9 cellular contexts compared by ENCODE assay signal in genomic region chr2:219386532-219387280, GRCh38. TPM values are rescaled to one million over a fixed set of nuclear protein-coding genes. Genes with fewer than 3 reads are reported as not detected.
DNase-seq lines count a peak whose midpoint lies in the region; ATAC-seq and TF ChIP-seq lines count a peak whose summit lies in the region.
"Had no signal": no experiment of that assay in that cellular context is flagged by ENCODE, and none has a peak within 500 bp of the region (broad histone marks: within the 10 kb centered on the region; RNA-seq: fewer than 3 reads in every experiment).

No MANE protein-coding gene starts in this region.

- ATAC-seq in naive B cell (ENCODE audit: low read depth in 2 of 2) = no peak

- H3K27ac Mint-ChIP-seq in chondrocyte (ENCODE audit: unreplicated experiment) (peak overlapping the region; percentile 97), naive B cell (peak overlapping the region; percentile 93 to 99 (median 98))

- no peaks in the 10 kb centered on the region for H3K27me3 Mint-ChIP-seq in chondrocyte (ENCODE audit: low read depth)
- H3K27me3 Mint-ChIP-seq in naive B cell = no peaks in the 10 kb centered on the region

- H3K4me1 Mint-ChIP-seq in chondrocyte (ENCODE audit: low read depth) (peaks cover 14% of the 10 kb centered on the region), naive B cell (peaks cover 11 to 25% (median 23%) of the 10 kb centered on the region in 3 donors)

- peak overlapping the region; percentile 84 for H3K4me3 ChIP-seq in LNCaP clone FGC (ENCODE audit: low read depth, low read length)

- in situ Hi-C loops in ACHN (cut with HindIII; ENCODE audit: low pct_ligation_motif_present, low pct_unique_long_range_greater_than_20kb, low sequenced_read_pairs) = no loop called here

- H3K9me3 Mint-ChIP-seq in chondrocyte (ENCODE audit: low read depth) (no peaks in the 10 kb centered on the region), naive B cell (no peaks in the 10 kb centered on the region)

- DNase-seq in AG20443 (ENCODE audit: low spot score) (peak; percentile 26), LNCaP clone FGC (ENCODE audit: low read depth) (no peak), chondrocyte (ENCODE audit: low spot score) (no peak), naive B cell (no peak), ACHN (no peak), midbrain (lab: John Stamatoyannopoulos, UW) (no peak), T1000 (lab: John Stamatoyannopoulos, UW) (no peak), NCI-H2107 treated with DMSO at 0.1 percent for 48 hours (lab: John Stamatoyannopoulos, UW; ENCODE audit: unreplicated experiment) (no peak)

- no peak for TF ChIP-seq CTCF in LNCaP clone FGC (IDR thresholded peaks at IDR 0.05; ENCODE audit: control insufficient read depth, extremely low read depth, insufficient read depth)
- no peak for TF ChIP-seq CTCF in chondrocyte (IDR thresholded peaks at IDR 0.05)

- H3K4me3 Mint-ChIP-seq in chondrocyte (ENCODE audit: unreplicated experiment) = peak overlapping the region; percentile 91
- peak overlapping the region; percentile 95 to 99 (median 96) for H3K4me3 Mint-ChIP-seq in naive B cell

- H3K36me3 Mint-ChIP-seq in chondrocyte (ENCODE audit: low read depth) = peaks cover 14% of the 10 kb centered on the region
- H3K36me3 Mint-ChIP-seq in naive B cell = peaks cover 10 to 22% of the 10 kb centered on the region in 2 donors

RNA-seq across cellular contexts. Expression of gene DNPEP, which starts 1.0 kb away (rescaled TPM):
- total RNA-seq in chondrocyte = 42.3 to 47.9 TPM (median 43.5 TPM) in 3 replicates
- 10 to 100 TPM; 49.4 to 78.6 (median 56.3) TPM for polyA plus RNA-seq in naive B cell (ENCODE audit: low read depth in 6 of 6)

RNA-seq across cellular contexts. Expression of gene DES, which starts 31.5 kb away (rescaled TPM):
- 0.70 to 19.8 TPM (median 15.5 TPM) in 3 replicates for total RNA-seq in chondrocyte
- not detected for polyA plus RNA-seq in naive B cell (ENCODE audit: low read depth in 6 of 6)
- total RNA-seq: pulmonary artery endothelial cell had no signal

RNA-seq across cellular contexts. Expression of gene SPEG, which starts 47.9 kb away (rescaled TPM):
- 62.9 to 94.9 TPM (median 89.7 TPM) in 3 replicates for total RNA-seq in chondrocyte
- under 1 TPM in 1 of 6 donors, not detected in 5; 0.18 TPM for polyA plus RNA-seq in naive B cell (ENCODE audit: low read depth in 6 of 6)

RNA-seq across cellular contexts. Expression of gene RESP18, which starts 54.2 kb away (rescaled TPM):
- total RNA-seq in chondrocyte = not detected in 3 replicates
- not detected for polyA plus RNA-seq in naive B cell (ENCODE audit: low read depth in 6 of 6)
- total RNA-seq: pulmonary artery endothelial cell had no signal
